In the genomic region with DNA sequence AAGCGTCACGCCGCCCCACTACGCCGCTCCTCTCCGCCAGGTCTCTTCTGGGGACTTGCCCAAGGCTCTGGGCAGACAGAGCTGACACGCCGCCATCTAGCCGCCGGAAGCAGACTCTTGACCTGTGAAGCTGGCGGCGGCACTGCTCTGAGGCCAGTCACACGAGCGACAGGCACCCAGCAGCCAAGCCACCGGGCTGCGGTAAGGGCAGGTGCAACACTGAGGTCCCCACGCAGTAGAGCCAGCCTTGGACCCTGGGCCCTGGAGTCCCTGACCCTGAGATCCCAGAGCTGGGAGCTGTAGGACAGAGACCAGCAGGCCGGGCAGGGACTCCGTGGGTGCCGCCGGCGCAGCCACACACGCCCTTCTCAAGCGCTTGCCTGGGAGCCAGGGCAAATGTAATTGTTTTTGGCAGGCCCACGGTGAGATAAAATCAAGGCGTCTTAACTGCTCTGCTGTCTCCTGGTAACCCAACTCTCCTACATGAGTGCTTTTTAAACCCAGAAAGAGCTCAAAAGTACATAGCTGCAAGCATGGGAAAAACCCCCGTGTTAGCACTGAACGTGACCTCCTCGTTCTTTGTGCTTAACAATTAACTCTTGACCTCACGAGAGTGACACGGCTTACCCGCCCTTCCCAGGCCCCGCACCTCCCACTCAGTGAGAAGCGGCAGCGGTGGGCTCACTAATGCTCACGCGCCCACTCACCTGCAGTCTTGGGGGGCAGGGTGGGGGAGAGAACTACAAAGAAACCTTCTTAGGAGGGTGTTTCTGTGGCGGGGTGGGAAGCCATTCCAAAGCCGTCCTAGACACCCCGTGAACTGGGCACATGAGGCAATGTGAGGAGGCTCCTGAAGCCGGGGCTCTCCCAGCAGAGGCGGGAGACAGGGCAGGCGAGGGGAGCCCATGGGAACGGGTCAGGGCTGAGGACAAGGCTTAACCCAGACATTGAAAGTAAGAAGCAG, we compare ENCODE assay signal across 13 cellular contexts. TPM values are rescaled to one million over a fixed set of nuclear protein-coding genes. Genes with fewer than 3 reads are reported as not detected.
DNase-seq lines count a peak whose midpoint lies in the region; ATAC-seq and TF ChIP-seq lines count a peak whose summit lies in the region.
"Had no signal": no experiment of that assay in that cellular context is flagged by ENCODE, and none has a peak within 500 bp of the region (broad histone marks: within the 10 kb centered on the region; RNA-seq: fewer than 3 reads in every experiment).

No MANE protein-coding gene starts in this region.

- DNase-seq in caudate nucleus (lab: John Stamatoyannopoulos, UW) (peak in 10 of 61 donors; percentile 20 to 52 (median 36)), left lung (peak in 1 of 2 donors; percentile 83), NCI-H1930 (lab: John Stamatoyannopoulos, UW) (no peak), NCI-H82 treated with DMSO at 0.1 percent for 48 hours (lab: John Stamatoyannopoulos, UW; ENCODE audit: unreplicated experiment) (no peak), brain microvascular endothelial cell (no peak)
- DNase-seq: activated CD4-positive, alpha-beta T cell treated with anti-CD3 and anti-CD28 coated beads, Interleukin-2, amount 10 ng/mL, durations not matched to agents 24 days and 14 days; central memory CD4-positive, alpha-beta T cell; naive thymus-derived CD4-positive, alpha-beta T cell; NCI-H1417 treated with DMSO at 0.1 percent for 48 hours had no signal

- H3K27ac ChIP-seq in HUES64 (ENCODE audit: low read depth, low read length), result no peak overlapping the region
- peak overlapping the region; percentile 86 for H3K27ac ChIP-seq in caudate nucleus (ENCODE audit: low read depth, low read length)
- H3K27ac ChIP-seq in left lung, result no peak overlapping the region
- no peak overlapping the region for H3K27ac ChIP-seq in brain microvascular endothelial cell

- no peak for TF ChIP-seq CTCF in left lung (IDR thresholded peaks at IDR 0.05)
- no peak for TF ChIP-seq CTCF in brain microvascular endothelial cell (IDR thresholded peaks at IDR 0.05; ENCODE audit: low read depth, low read length, missing control alignments)

- in situ Hi-C loops in brain microvascular endothelial cell (cut with HindIII; ENCODE audit: low pct_ligation_motif_present, low sequenced_read_pairs), result no loop called here

- peak; percentile 84 for ATAC-seq in left lung
- ATAC-seq in GM21825 (IDR thresholded peaks at IDR 0.05; ENCODE audit: unreplicated experiment), result no peak
- ATAC-seq: naive thymus-derived CD4-positive, alpha-beta T cell had no signal

- H3K27me3 ChIP-seq in HUES64 (ENCODE audit: insufficient read depth, low read length) (no peaks in the 10 kb centered on the region), left lung (no peaks in the 10 kb centered on the region), skeletal muscle satellite cell (ENCODE audit: control insufficient read depth, insufficient read depth, low read length) (no peaks in the 10 kb centered on the region), brain microvascular endothelial cell (replicated peaks) (no peaks in the 10 kb centered on the region)
- H3K27me3 ChIP-seq: esophagus muscularis mucosa had no signal

- peak overlapping the region; percentile 36; the same call in 1 of the 2 replicates for H3K9ac ChIP-seq in HUES64 (ENCODE audit: low read depth, low read length)
- no peak overlapping the region for H3K9ac ChIP-seq in skeletal muscle satellite cell (ENCODE audit: low read depth, low read length)

- H3K4me3 ChIP-seq in HUES64 (ENCODE audit: low read length) (no peak overlapping the region), left lung (no peak overlapping the region), skeletal muscle satellite cell (ENCODE audit: low read length) (no peak overlapping the region), brain microvascular endothelial cell (ENCODE audit: low read depth, low read length) (no peak overlapping the region)

- intact Hi-C loops in left lung (cut with DNase I), result no loop called here

- H3K9me3 ChIP-seq in HUES64 (ENCODE audit: insufficient read depth, low read depth, low read length) (no peaks in the 10 kb centered on the region), left lung (no peaks in the 10 kb centered on the region), skeletal muscle satellite cell (replicated peaks; ENCODE audit: low read length) (no peaks in the 10 kb centered on the region)
- H3K9me3 ChIP-seq: esophagus muscularis mucosa had no signal

- 92% methylated on average over 44 of the region's 44 CpGs for WGBS in HUES64

- no peaks in the 10 kb centered on the region for H3K4me1 ChIP-seq in HUES64 (ENCODE audit: insufficient read depth, low read length)
- H3K4me1 ChIP-seq in left lung, result peaks cover 0 to 8% of the 10 kb centered on the region in 2 donors
- H3K4me1 ChIP-seq in skeletal muscle satellite cell (ENCODE audit: control insufficient read depth, insufficient read depth, low read length), result peaks cover 15% of the 10 kb centered on the region

- H3K4me2 ChIP-seq in skeletal muscle satellite cell (ENCODE audit: low read length), result peak overlapping the region; percentile 11

- H3K36me3 ChIP-seq in HUES64 (ENCODE audit: insufficient read depth, low read length) (no peaks in the 10 kb centered on the region), left lung (peaks cover 0 to 28% of the 10 kb centered on the region in 2 donors), skeletal muscle satellite cell (ENCODE audit: insufficient read depth, low read length) (peaks cover 7% of the 10 kb centered on the region), brain microvascular endothelial cell (replicated peaks) (peaks cover 2% of the 10 kb centered on the region)

RNA-seq across cellular contexts. Expression of gene GPER1, which starts 8.5 kb away (rescaled TPM):
- polyA plus RNA-seq in HUES64 (2013, experiment 1 of 2), result 0.40 TPM
- polyA plus RNA-seq in HUES64 (2013, experiment 2 of 2), result 0.38 TPM
- 10 to 100 TPM in 1 of 2 donors, 1 to 10 TPM in 1; 8.1 to 11.6 TPM for total RNA-seq in left lung
- 5.1 and 9.6 TPM in 2 replicates for total RNA-seq in skeletal muscle satellite cell (2012; rRNA removed)
- total RNA-seq: activated CD4-positive, alpha-beta T cell treated with anti-CD3 and anti-CD28 coated beads, Interleukin-2, amount 10 ng/mL, durations not matched to agents 24 days and 14 days had no signal

RNA-seq across cellular contexts. Expression of gene GPR146, which starts 52.1 kb away (rescaled TPM):
- 0.60 TPM for polyA plus RNA-seq in HUES64 (2013, experiment 1 of 2)
- 1.3 TPM for polyA plus RNA-seq in HUES64 (2013, experiment 2 of 2)
- 10 to 100 TPM; 16.7 to 18.9 TPM for total RNA-seq in left lung
- total RNA-seq in skeletal muscle satellite cell (2012; rRNA removed), result 1.8 and 6.8 TPM in 2 replicates
